In genomic region chr9:3525836-3526165, GRCh38 we compare ENCODE assay signal across 8 cellular contexts. TPM values are rescaled to one million over a fixed set of nuclear protein-coding genes. Genes with fewer than 3 reads are reported as not detected.
DNase-seq lines count a peak whose midpoint lies in the region; ATAC-seq and TF ChIP-seq lines count a peak whose summit lies in the region.

Gene RFX3 (minus strand): TSS chr9:3526001. CDS start chr9:3395588, 130,413 bp downstream.

- H3K36me3 ChIP-seq in OCI-LY1 (ENCODE audit: insufficient read depth, low read length) = peaks cover 24% of the 10 kb centered on the region

- H3K9me3 ChIP-seq in OCI-LY1 (ENCODE audit: low read length) (no peaks in the 10 kb centered on the region), mononuclear cell (ENCODE audit: low read depth, low read length) (no peaks in the 10 kb centered on the region)

- ATAC-seq in GM21529 (IDR thresholded peaks at IDR 0.05; ENCODE audit: unreplicated experiment) = peak; percentile 53

- H3K79me2 ChIP-seq in OCI-LY1 (ENCODE audit: insufficient read depth, low read length) = peaks cover 76% of the 10 kb centered on the region

- H3K4me1 ChIP-seq in OCI-LY1 (ENCODE audit: insufficient read depth, low read length, severe bottlenecking) (peaks cover 53% of the 10 kb centered on the region), mononuclear cell (ENCODE audit: insufficient read depth, low read length) (peaks cover 19% of the 10 kb centered on the region)

- peak within 1 kb of the TSS; percentile 96 for H3K9ac ChIP-seq in OCI-LY1 (ENCODE audit: low read length)

- no peaks in the 10 kb centered on the region for H3F3A ChIP-seq in OCI-LY1 (ENCODE audit: insufficient read depth, low read length)

- H3K27ac ChIP-seq in OCI-LY1 (ENCODE audit: low read depth, low read length, poor library complexity, severe bottlenecking) = peak within 1 kb of the TSS; percentile 97

- no peaks in the 10 kb centered on the region for H4K20me1 ChIP-seq in OCI-LY1 (ENCODE audit: insufficient read depth, low read length)

- in situ Hi-C loops in Caki2 (cut with HindIII; ENCODE audit: low pct_unique_long_range_greater_than_20kb, low sequenced_read_pairs) = no loop called here

- H3K27me3 ChIP-seq in OCI-LY1 (ENCODE audit: insufficient read depth, low read length) = no peaks in the 10 kb centered on the region
- H3K27me3 ChIP-seq in mononuclear cell (ENCODE audit: insufficient read depth, low read length) = no peaks in the 10 kb centered on the region

- DNase-seq in Caki2 (ENCODE audit: low read depth) (peak; percentile 89), HuH-7.5 (ENCODE audit: low spot score) (peak; percentile 65), activated T-cell treated with anti-CD3 and anti-CD28 coated beads for 1 hour (ENCODE audit: low read depth) (peak; percentile 87), epithelial cell of esophagus (ENCODE audit: low read depth) (peak; percentile 96)
- DNase-seq in stimulated activated CD8-positive, alpha-beta memory T cell treated with anti-CD3 and anti-CD28 coated beads, Interleukin-4, amount 100 ng/mL, for 1 hour (ENCODE audit: low read depth in 2 of 2, low spot score in 1 of 2) = peak; percentile 77 to 87

- H2AFZ ChIP-seq in OCI-LY1 (ENCODE audit: low read length) = no peak within 1 kb of the TSS

- no peaks in the 10 kb centered on the region for H3K9me2 ChIP-seq in OCI-LY1 (ENCODE audit: low read depth, low read length)

- TF ChIP-seq CTCF in OCI-LY1 (IDR thresholded peaks at IDR 0.05; ENCODE audit: low read length) = no peak
- no peak for TF ChIP-seq CTCF in epithelial cell of esophagus (IDR thresholded peaks at IDR 0.05; ENCODE audit: insufficient read depth, low read depth, low read length, missing control alignments)

- H3K4me2 ChIP-seq in OCI-LY1 (ENCODE audit: low read length) = peak within 1 kb of the TSS; percentile 92

- H3K4me3 ChIP-seq in OCI-LY1 (ENCODE audit: low read depth, low read length, poor library complexity, severe bottlenecking) (peak within 1 kb of the TSS; percentile 81), epithelial cell of esophagus (ENCODE audit: low read length) (peak within 1 kb of the TSS; percentile 94), mononuclear cell (ENCODE audit: low read length) (peak within 1 kb of the TSS; percentile 94)

RNA-seq across cellular contexts. Expression of gene RFX3, which starts in this region (rescaled TPM):
- 0.30 and 0.81 TPM in 2 replicates for total RNA-seq in Caki2 (2014; rRNA removed; shearing (Covaris generic); ENCODE audit: low replicate concordance)
- total RNA-seq in mononuclear cell = 11.9 TPM

Comparison
In these comparisons a context has a peak if more than half of its experiments do, and no peak if none do; other contexts are left out.
1. Peak in every context shown above with its lines: DNase-seq, ATAC-seq, H3K4me3 ChIP-seq and H3K27ac ChIP-seq.
2. Peak in DNase-seq in Caki2; RNA of the gene not detected or under 1 TPM.